1 cellular context compared by ENCODE assay signal in genomic region chr2:241423489-241423888, GRCh38.
TF ChIP-seq lines count a peak whose summit lies in the region.
"Not testable (repeated sequence)": the region's sequence is repeated elsewhere in the genome, so short reads cannot be mapped to it uniquely, and the experiment has no call there.

No MANE protein-coding gene starts in this region.

- H3K36me3 ChIP-seq in HEK293 (ENCODE audit: control insufficient read depth in 2 of 2, insufficient read depth in 1 of 2, low read length in 2 of 2) = peaks cover 4 to 53% of the 10 kb centered on the region in 2 experiments

- H3K27ac ChIP-seq in HEK293 (ENCODE audit: extremely low read depth, low read depth, low read length) = not testable (repeated sequence)

- not testable (repeated sequence) for H3K4me3 ChIP-seq in HEK293 (ENCODE audit: low read depth, low read length)

- not testable (repeated sequence) for H3K4me1 ChIP-seq in HEK293 (ENCODE audit: control insufficient read depth, insufficient read depth, low read length)

- not testable (repeated sequence) for H3K9me3 ChIP-seq in HEK293 (ENCODE audit: control insufficient read depth, insufficient read depth, low read depth, low read length)

- POLR2A ChIA-PET in HEK293 (lab: Yijun Ruan, JAX) = not testable (repeated sequence)

- CTCF ChIA-PET in HEK293 (lab: Yijun Ruan, JAX) = interaction anchor here (0.7 kb wide), 2 partner anchors 60 to 557 kb away, joined by 3 to 4 read pairs; no protein-coding TSS in a partner anchor

- TF ChIP-seq CTCF in HEK293 (tag by site-specific recombination; IDR thresholded peaks at IDR 0.05) = not testable (repeated sequence)

TF ChIP-seq in HEK293, 187 proteins besides CTCF, POLR2A, EP300 and RAD21:
- TF ChIP-seq ZNF529 (tag by site-specific recombination; IDR thresholded peaks at IDR 0.05; ENCODE audit: insufficient replicate concordance) = peak; percentile 90
- peak; percentile 88 for TF ChIP-seq SETDB1 (IDR thresholded peaks at IDR 0.05; ENCODE audit: insufficient read length, low read length)
- 0 out of 2 replicates have a peak, but pooled peaks have one; percentile 13 for TF ChIP-seq TRIM28 (IDR thresholded peaks at IDR 0.05; ENCODE audit: borderline replicate concordance, low read length)
TF ChIP-seq in HEK293: peak in this region for 3; not testable (repeated sequence) for 184.
